In the genomic region with DNA sequence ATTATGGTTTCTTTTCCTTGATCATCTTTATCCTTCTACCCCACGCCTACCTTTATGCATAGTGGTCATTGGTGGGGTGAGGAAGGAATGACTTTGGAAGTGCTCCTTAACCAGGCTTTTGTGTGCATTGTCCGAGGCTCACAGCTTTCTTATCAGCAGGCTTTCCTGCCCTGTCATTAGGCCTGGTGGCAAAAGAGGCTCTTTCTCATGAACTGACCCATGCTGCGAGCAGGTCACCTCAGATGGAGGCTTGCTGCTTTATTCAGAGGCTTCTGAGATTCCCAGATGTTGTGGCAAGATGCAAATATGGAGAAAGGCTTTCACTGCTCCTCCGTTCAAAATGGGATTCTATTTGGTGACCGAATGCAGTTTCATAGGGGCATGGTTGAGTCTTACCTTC, we compare ENCODE assay signal across 28 cellular contexts. TPM values are rescaled to one million over a fixed set of nuclear protein-coding genes. Genes with fewer than 3 reads are reported as not detected.
"Had no signal": no experiment of that assay in that cellular context is flagged by ENCODE, and none has a peak within 500 bp of the region (broad histone marks: within the 10 kb centered on the region; RNA-seq: fewer than 3 reads in every experiment).

No MANE protein-coding gene starts in this region.

- ATAC-seq: esophagus mucosa; gastrocnemius medialis; left ventricle myocardium superior; lower lobe of right lung; mucosa of descending colon; natural killer cell treated with Interleukin-12 subunit alpha and Interleukin-12 subunit beta and Interleukin-15 and Interleukin-18, amount 100 ng/mL, for 72 hours; psoas muscle; right cardiac atrium; stimulated activated effector memory CD8-positive, alpha-beta T cell treated with anti-CD3 and anti-CD28 coated beads, Interleukin-12 subunit alpha, Interleukin-12 subunit beta, amount 100 ng/mL, for 72 hours; stimulated activated naive CD8-positive, alpha-beta T cell treated with anti-CD3 and anti-CD28 coated beads, Interleukin-15, Interleukin-2, amounts not matched to agents 100 U/mL and 50 U/mL, for 24 hours had no signal

- H3K9me3 Mint-ChIP-seq: stimulated activated effector memory CD8-positive, alpha-beta T cell treated with anti-CD3 and anti-CD28 coated beads, Interleukin-12 subunit alpha, Interleukin-12 subunit beta, amount 100 ng/mL, for 72 hours had no signal

- H3K4me1 ChIP-seq: gastrocnemius medialis, lower lobe of right lung, psoas muscle, sigmoid colon, testis, tibial nerve, upper lobe of left lung had no signal

- H3K9me3 ChIP-seq: gastrocnemius medialis, lower lobe of right lung, mucosa of descending colon, ovary, psoas muscle, sigmoid colon, testis, tibial nerve, upper lobe of left lung had no signal

- H3K4me3 ChIP-seq: coronary artery, gastrocnemius medialis, lower lobe of right lung, mucosa of descending colon, ovary, psoas muscle, sigmoid colon, testis, tibial nerve, upper lobe of left lung had no signal

- H3K4me3 Mint-ChIP-seq: mesothelial cell of epicardium; naive B cell; natural killer cell treated with Interleukin-12 subunit alpha and Interleukin-12 subunit beta and Interleukin-15 and Interleukin-18, amount 100 ng/mL, for 72 hours; stimulated activated effector memory CD8-positive, alpha-beta T cell treated with anti-CD3 and anti-CD28 coated beads, Interleukin-12 subunit alpha, Interleukin-12 subunit beta, amount 100 ng/mL, for 72 hours had no signal

- FAIRE-seq: urothelium cell line had no signal

- H3K4me1 Mint-ChIP-seq: mesothelial cell of epicardium; naive B cell; stimulated activated effector memory CD8-positive, alpha-beta T cell treated with anti-CD3 and anti-CD28 coated beads, Interleukin-12 subunit alpha, Interleukin-12 subunit beta, amount 100 ng/mL, for 72 hours had no signal

- H3K36me3 Mint-ChIP-seq: mesothelial cell of epicardium; naive B cell; natural killer cell treated with Interleukin-12 subunit alpha and Interleukin-12 subunit beta and Interleukin-15 and Interleukin-18, amount 100 ng/mL, for 72 hours; stimulated activated effector memory CD8-positive, alpha-beta T cell treated with anti-CD3 and anti-CD28 coated beads, Interleukin-12 subunit alpha, Interleukin-12 subunit beta, amount 100 ng/mL, for 72 hours had no signal

- H3K27me3 ChIP-seq: gastrocnemius medialis, ovary, sigmoid colon, testis, tibial nerve, upper lobe of left lung had no signal

- H3K27me3 Mint-ChIP-seq: natural killer cell treated with Interleukin-12 subunit alpha and Interleukin-12 subunit beta and Interleukin-15 and Interleukin-18, amount 100 ng/mL, for 72 hours had no signal

- DNase-seq: dermis blood vessel endothelial cell; effector CD4-positive, alpha-beta T cell; foreskin fibroblast; gastrocnemius medialis; head of caudate nucleus; left ventricle myocardium superior; lower lobe of right lung; mucosa of descending colon; naive B cell; occipital lobe; ovary; psoas muscle; right cardiac atrium; sigmoid colon; stimulated activated CD4-positive, alpha-beta T cell treated with anti-CD3 and anti-CD28 coated beads, Interleukin-2, amount 100 ng/mL, for 24 hours; stimulated activated CD4-positive, alpha-beta T cell treated with anti-CD3 and anti-CD28 coated beads, Interleukin-4, amount 100 ng/mL, for 24 hours; stimulated activated naive CD8-positive, alpha-beta T cell treated with anti-CD3 and anti-CD28 coated beads, Interleukin-15, Interleukin-2, amounts not matched to agents 100 U/mL and 50 U/mL, for 24 hours; substantia nigra; testis; upper lobe of left lung had no signal

- H3K27ac ChIP-seq: coronary artery, epithelial cell of prostate, gastrocnemius medialis, lower lobe of right lung, ovary, psoas muscle, sigmoid colon, testis, tibial nerve, upper lobe of left lung had no signal

- H3K36me3 ChIP-seq: gastrocnemius medialis, lower lobe of right lung, ovary, sigmoid colon, tibial nerve, upper lobe of left lung had no signal

- H3K27ac Mint-ChIP-seq: mesothelial cell of epicardium; naive B cell; natural killer cell treated with Interleukin-12 subunit alpha and Interleukin-12 subunit beta and Interleukin-15 and Interleukin-18, amount 100 ng/mL, for 72 hours; stimulated activated effector memory CD8-positive, alpha-beta T cell treated with anti-CD3 and anti-CD28 coated beads, Interleukin-12 subunit alpha, Interleukin-12 subunit beta, amount 100 ng/mL, for 72 hours had no signal

RNA-seq across cellular contexts. Expression of gene DMRTA1, which starts 57.4 kb away (rescaled TPM):
- total RNA-seq: natural killer cell treated with Interleukin-12 subunit alpha and Interleukin-12 subunit beta and Interleukin-15 and Interleukin-18, amount 100 ng/mL, for 72 hours had no signal
